ENCODE assay signal across 8 cellular contexts in the genomic region with DNA sequence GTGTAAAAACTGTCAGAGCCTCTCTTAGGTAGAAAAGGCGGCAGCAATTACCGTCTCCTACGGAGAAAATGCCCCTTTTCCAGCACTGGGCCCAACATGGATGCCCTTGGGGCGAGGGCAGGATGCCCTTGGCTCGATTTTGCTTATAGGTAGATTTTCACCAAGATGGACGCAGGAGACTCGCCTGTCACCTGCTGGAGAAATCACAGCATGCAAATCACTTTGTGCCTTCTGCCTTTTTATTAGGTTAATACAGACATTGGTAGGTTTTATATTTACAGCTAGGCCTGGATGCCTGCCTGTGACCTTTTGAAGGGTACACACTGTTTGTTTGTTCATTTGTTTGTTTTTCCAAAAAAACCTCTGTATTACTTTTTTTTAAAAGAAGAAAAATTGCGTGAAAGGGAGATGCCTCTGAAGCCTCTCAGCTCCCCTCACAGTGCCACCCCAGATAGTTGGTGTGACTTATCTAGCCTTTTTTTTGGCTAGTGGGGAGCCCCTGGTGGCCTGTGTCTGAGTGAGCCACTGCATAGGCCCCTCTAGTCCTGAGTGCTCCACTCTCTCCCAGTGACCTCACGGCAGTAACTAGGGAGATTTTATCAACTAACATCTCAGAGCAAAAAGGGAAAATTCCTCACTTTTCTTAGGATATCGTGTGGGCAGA. TPM values are rescaled to one million over a fixed set of nuclear protein-coding genes. Genes with fewer than 3 reads are reported as not detected.
A peak's percentile ranks its signal among the peaks of the same experiment; 100 is the strongest.
DNase-seq lines count a peak whose midpoint lies in the region; ATAC-seq and TF ChIP-seq lines count a peak whose summit lies in the region.

No MANE protein-coding gene starts in this region.

- H3K9me3 Mint-ChIP-seq in mesothelial cell of epicardium, result no peaks in the 10 kb centered on the region

- H3K4me3 ChIP-seq in left ventricle myocardium inferior, result peak overlapping the region; percentile 94

- H3K4me1 Mint-ChIP-seq in mesothelial cell of epicardium, result peaks cover 66% of the 10 kb centered on the region

- H3K27ac Mint-ChIP-seq in mesothelial cell of epicardium, result peak overlapping the region; percentile 86

- H3K27ac ChIP-seq in left ventricle myocardium inferior (replicated peaks), result peak overlapping the region; percentile 97
- peak overlapping the region; percentile 93 for H3K27ac ChIP-seq in caudate nucleus (ENCODE audit: low read depth, low read length)

- peak; percentile 21 for DNase-seq in left ventricle myocardium inferior
- no peak for DNase-seq in Right ventricle myocardium superior
- DNase-seq in NCI-H345 treated with DMSO at 0.1 percent for 48 hours (lab: John Stamatoyannopoulos, UW; ENCODE audit: unreplicated experiment), result peak; percentile 15
- DNase-seq in caudate nucleus (lab: John Stamatoyannopoulos, UW), result peak in 31 of 61 donors; percentile 20 to 74 (median 46)
- no peak for DNase-seq in mesothelial cell of epicardium (ENCODE audit: low spot score in 2 of 2, unreplicated experiment in 2 of 2)
- DNase-seq in germinal center (ENCODE audit: low spot score), result no peak
- DNase-seq in dedifferentiated amniotic fluid mesenchymal stem cell (ENCODE audit: extremely low spot score), result no peak

- intact Hi-C loops in left ventricle myocardium inferior (cut with micrococcal nuclease) (no loop called here), Right ventricle myocardium superior (cut with DNase I) (loop anchor here (10.0 kb wide), 3 partner anchors 274 to 474 kb away; a partner anchor contains a TSS)

- TF ChIP-seq CTCF in left ventricle myocardium inferior (IDR thresholded peaks at IDR 0.05; ENCODE audit: borderline replicate concordance), result peak; percentile 44
- TF ChIP-seq CTCF in mesothelial cell of epicardium (IDR thresholded peaks at IDR 0.05; ENCODE audit: unreplicated experiment), result no peak

- no peaks in the 10 kb centered on the region for H3K9me3 ChIP-seq in left ventricle myocardium inferior (replicated peaks)

- H3K4me1 ChIP-seq in left ventricle myocardium inferior, result peaks cover 70% of the 10 kb centered on the region

- H3K27me3 Mint-ChIP-seq in mesothelial cell of epicardium (ENCODE audit: low read depth), result no peaks in the 10 kb centered on the region

- H3K36me3 ChIP-seq in left ventricle myocardium inferior, result peaks cover 28% of the 10 kb centered on the region

- H3K4me3 Mint-ChIP-seq in mesothelial cell of epicardium, result peak overlapping the region; percentile 84

- peaks cover 9% of the 10 kb centered on the region for H3K36me3 Mint-ChIP-seq in mesothelial cell of epicardium

- ATAC-seq in Right ventricle myocardium superior (ENCODE audit: poor library complexity), result no peak
- ATAC-seq in GM21515 (IDR thresholded peaks at IDR 0.05; ENCODE audit: unreplicated experiment), result no peak

- no peaks in the 10 kb centered on the region for H3K27me3 ChIP-seq in left ventricle myocardium inferior (ENCODE audit: low read depth)

RNA-seq across cellular contexts. Expression of a gene that starts 2.5 kb away (rescaled TPM):
- total RNA-seq in left ventricle myocardium inferior (385 TPM), Right ventricle myocardium superior (302 TPM), mesothelial cell of epicardium (76.4 to 81.7 TPM (median 81.4 TPM) in 3 replicates)

Comparison
In these comparisons a context has a peak if more than half of its experiments do, and no peak if none do; other contexts are left out.
1. DNase-seq: peak in left ventricle myocardium inferior (single experiment), NCI-H345 treated with DMSO at 0.1 percent for 48 hours (single experiment) and caudate nucleus (31 of 61); none in Right ventricle myocardium superior (single experiment), mesothelial cell of epicardium (0 of 2), germinal center (single experiment) and dedifferentiated amniotic fluid mesenchymal stem cell (single experiment).